ENCODE assay signal across 17 cellular contexts in the genomic region with DNA sequence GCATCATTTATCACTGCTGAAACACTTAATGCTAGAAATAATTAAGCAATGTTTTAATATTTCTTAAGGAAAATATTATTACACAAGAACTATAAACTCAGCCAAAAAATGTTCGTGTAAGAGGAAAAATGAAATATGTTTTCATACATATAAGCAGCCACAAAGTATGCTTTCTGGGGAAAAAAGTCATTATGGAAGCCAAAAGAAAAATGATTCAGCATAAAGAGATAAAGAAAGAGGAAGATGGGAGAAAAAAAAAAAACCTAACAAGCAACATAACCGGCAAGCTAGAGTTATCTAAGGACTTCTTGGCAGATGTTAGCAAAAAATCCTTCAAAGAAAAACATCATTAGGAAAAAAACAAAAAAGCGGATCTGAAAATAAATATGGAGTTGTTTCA.
A peak's percentile ranks its signal among the peaks of the same experiment; 100 is the strongest.
DNase-seq lines count a peak whose midpoint lies in the region; ATAC-seq and TF ChIP-seq lines count a peak whose summit lies in the region.
"Had no signal": no experiment of that assay in that cellular context is flagged by ENCODE, and none has a peak within 500 bp of the region (broad histone marks: within the 10 kb centered on the region; RNA-seq: fewer than 3 reads in every experiment).

No MANE protein-coding gene starts in this region.

- intact Hi-C loops in dendritic cell treated with granulocyte-macrophage colony-stimulating factor and Interleukin-4, amounts not matched to agents 40 ng/mL and 50 ng/mL, for 4 days (cut with micrococcal nuclease): no loop called here

- no peaks in the 10 kb centered on the region for H3K27me3 ChIP-seq in osteoblast (ENCODE audit: insufficient read depth, low read length)
- H3K27me3 ChIP-seq: brain microvascular endothelial cell, esophagus muscularis mucosa, neutrophil, suprapubic skin had no signal

- no peaks in the 10 kb centered on the region for H4K20me1 ChIP-seq in osteoblast (ENCODE audit: insufficient read depth, low read length)

- ATAC-seq in HG02938 (IDR thresholded peaks at IDR 0.05; ENCODE audit: unreplicated experiment): no peak
- ATAC-seq: activated CD8-positive, alpha-beta T cell treated with anti-CD3 and anti-CD28 coated beads for 36 hours; activated T-cell treated with anti-CD3 and anti-CD28 coated beads, Interleukin-2, amount 50 U/mL, for 4 hours had no signal

- no peaks in the 10 kb centered on the region for H3K36me3 ChIP-seq in osteoblast (ENCODE audit: insufficient read depth, low read length)
- H3K36me3 ChIP-seq: brain microvascular endothelial cell, esophagus muscularis mucosa, neutrophil, suprapubic skin had no signal

- H3K27ac Mint-ChIP-seq in dendritic cell treated with granulocyte-macrophage colony-stimulating factor and Interleukin-4, amounts not matched to agents 40 ng/mL and 50 ng/mL, for 4 days: peak overlapping the region; percentile 77
- no peak overlapping the region for H3K27ac Mint-ChIP-seq in T-helper 2 cell treated with Interferon-gamma antibody and Interleukin-4, amounts not matched to agents 5 μg/mL and 100 μg/mL, for 36 hours
- H3K27ac Mint-ChIP-seq: activated CD8-positive, alpha-beta T cell treated with anti-CD3 and anti-CD28 coated beads for 36 hours; activated naive CD4-positive, alpha-beta T cell treated with anti-CD3 and anti-CD28 coated beads, Interleukin-2, amount 50 U/mL, for 24 hours had no signal

- peak overlapping the region; percentile 42 for H3K4me3 Mint-ChIP-seq in dendritic cell treated with granulocyte-macrophage colony-stimulating factor and Interleukin-4, amounts not matched to agents 40 ng/mL and 50 ng/mL, for 4 days
- H3K4me3 Mint-ChIP-seq in T-helper 2 cell treated with Interferon-gamma antibody and Interleukin-4, amounts not matched to agents 5 μg/mL and 100 μg/mL, for 36 hours: no peak overlapping the region
- H3K4me3 Mint-ChIP-seq: activated CD8-positive, alpha-beta T cell treated with anti-CD3 and anti-CD28 coated beads for 36 hours; activated naive CD4-positive, alpha-beta T cell treated with anti-CD3 and anti-CD28 coated beads, Interleukin-2, amount 50 U/mL, for 24 hours; activated T-cell treated with anti-CD3 and anti-CD28 coated beads, Interleukin-2, amount 50 U/mL, for 4 hours had no signal

- H3K9me3 ChIP-seq in osteoblast (ENCODE audit: low read depth, low read length): no peaks in the 10 kb centered on the region
- H3K9me3 ChIP-seq: esophagus muscularis mucosa, neutrophil, suprapubic skin had no signal

- H2AFZ ChIP-seq in osteoblast (ENCODE audit: low read length): no peak overlapping the region

- peak; percentile 18 for DNase-seq in EL
- DNase-seq in NOMO-1 treated with dmso at 0.1 percent for 144 hours (lab: John Stamatoyannopoulos, UW; ENCODE audit: unreplicated experiment): peak; percentile 13
- DNase-seq in osteoblast (ENCODE audit: insufficient read length, low spot score, missing footprints): no peak
- DNase-seq in T-helper 2 cell treated with Interferon-gamma antibody and Interleukin-4, amounts not matched to agents 5 μg/mL and 100 μg/mL, for 36 hours (ENCODE audit: low spot score): no peak
- no peak for DNase-seq in RKO (ENCODE audit: low spot score)
- no peak for DNase-seq in NCI-H345 (lab: John Stamatoyannopoulos, UW)
- DNase-seq: activated CD8-positive, alpha-beta T cell treated with anti-CD3 and anti-CD28 coated beads for 36 hours; activated T-cell treated with anti-CD3 and anti-CD28 coated beads, Interleukin-2, amount 50 U/mL, for 4 hours; brain microvascular endothelial cell; COR-L47; stimulated activated CD4-positive, alpha-beta T cell treated with anti-CD3 and anti-CD28 coated beads, Interleukin-2, amount 100 ng/mL, for 48 hours had no signal

- peak overlapping the region; percentile 67 for H3K27ac ChIP-seq in osteoblast (ENCODE audit: low read depth, low read length)
- H3K27ac ChIP-seq: brain microvascular endothelial cell, neutrophil, suprapubic skin had no signal

- no peak for TF ChIP-seq CTCF in osteoblast (IDR thresholded peaks at IDR 0.05; ENCODE audit: extremely low read depth, low read depth, low read length)

- H3K79me2 ChIP-seq in osteoblast (ENCODE audit: insufficient read depth, low read length): no peaks in the 10 kb centered on the region

- peaks cover 12% of the 10 kb centered on the region for H3K9me3 Mint-ChIP-seq in dendritic cell treated with granulocyte-macrophage colony-stimulating factor and Interleukin-4, amounts not matched to agents 40 ng/mL and 50 ng/mL, for 4 days
- peaks cover 4% of the 10 kb centered on the region for H3K9me3 Mint-ChIP-seq in T-helper 2 cell treated with Interferon-gamma antibody and Interleukin-4, amounts not matched to agents 5 μg/mL and 100 μg/mL, for 36 hours
- H3K9me3 Mint-ChIP-seq: activated CD8-positive, alpha-beta T cell treated with anti-CD3 and anti-CD28 coated beads for 36 hours; activated T-cell treated with anti-CD3 and anti-CD28 coated beads, Interleukin-2, amount 50 U/mL, for 4 hours had no signal

- H3K36me3 Mint-ChIP-seq in dendritic cell treated with granulocyte-macrophage colony-stimulating factor and Interleukin-4, amounts not matched to agents 40 ng/mL and 50 ng/mL, for 4 days (ENCODE audit: low read depth): no peaks in the 10 kb centered on the region
- H3K36me3 Mint-ChIP-seq in T-helper 2 cell treated with Interferon-gamma antibody and Interleukin-4, amounts not matched to agents 5 μg/mL and 100 μg/mL, for 36 hours (ENCODE audit: low read depth): no peaks in the 10 kb centered on the region
- H3K36me3 Mint-ChIP-seq: activated naive CD4-positive, alpha-beta T cell treated with anti-CD3 and anti-CD28 coated beads, Interleukin-2, amount 50 U/mL, for 24 hours had no signal

- peaks cover 32% of the 10 kb centered on the region for H3K4me1 ChIP-seq in osteoblast (ENCODE audit: insufficient read depth, low read length)
- H3K4me1 ChIP-seq: suprapubic skin had no signal

- H3K27me3 Mint-ChIP-seq in dendritic cell treated with granulocyte-macrophage colony-stimulating factor and Interleukin-4, amounts not matched to agents 40 ng/mL and 50 ng/mL, for 4 days: peaks cover 2% of the 10 kb centered on the region
- no peaks in the 10 kb centered on the region for H3K27me3 Mint-ChIP-seq in T-helper 2 cell treated with Interferon-gamma antibody and Interleukin-4, amounts not matched to agents 5 μg/mL and 100 μg/mL, for 36 hours (ENCODE audit: low read depth)
- H3K27me3 Mint-ChIP-seq: activated CD8-positive, alpha-beta T cell treated with anti-CD3 and anti-CD28 coated beads for 36 hours had no signal

- H3K4me2 ChIP-seq in osteoblast (ENCODE audit: insufficient read depth, low read length): peak overlapping the region; percentile 43

- no peak overlapping the region for H3K4me3 ChIP-seq in osteoblast (ENCODE audit: insufficient read depth, low read length)
- H3K4me3 ChIP-seq: esophagus muscularis mucosa, suprapubic skin had no signal

- H3K4me1 Mint-ChIP-seq in dendritic cell treated with granulocyte-macrophage colony-stimulating factor and Interleukin-4, amounts not matched to agents 40 ng/mL and 50 ng/mL, for 4 days (ENCODE audit: low read depth): peaks cover 9% of the 10 kb centered on the region
- H3K4me1 Mint-ChIP-seq in T-helper 2 cell treated with Interferon-gamma antibody and Interleukin-4, amounts not matched to agents 5 μg/mL and 100 μg/mL, for 36 hours (ENCODE audit: low read depth): no peaks in the 10 kb centered on the region
- H3K4me1 Mint-ChIP-seq: activated naive CD4-positive, alpha-beta T cell treated with anti-CD3 and anti-CD28 coated beads, Interleukin-2, amount 50 U/mL, for 24 hours had no signal

Comparison
In these comparisons a context has a peak if more than half of its experiments do, and no peak if none do; other contexts are left out.
1. DNase-seq: peak in EL (single experiment) and NOMO-1 treated with dmso at 0.1 percent for 144 hours (single experiment); none in osteoblast (single experiment), T-helper 2 cell treated with Interferon-gamma antibody and Interleukin-4, amounts not matched to agents 5 μg/mL and 100 μg/mL, for 36 hours (single experiment), RKO (single experiment) and NCI-H345 (single experiment).